ENCODE assay signal across 27 cellular contexts in the genomic region with DNA sequence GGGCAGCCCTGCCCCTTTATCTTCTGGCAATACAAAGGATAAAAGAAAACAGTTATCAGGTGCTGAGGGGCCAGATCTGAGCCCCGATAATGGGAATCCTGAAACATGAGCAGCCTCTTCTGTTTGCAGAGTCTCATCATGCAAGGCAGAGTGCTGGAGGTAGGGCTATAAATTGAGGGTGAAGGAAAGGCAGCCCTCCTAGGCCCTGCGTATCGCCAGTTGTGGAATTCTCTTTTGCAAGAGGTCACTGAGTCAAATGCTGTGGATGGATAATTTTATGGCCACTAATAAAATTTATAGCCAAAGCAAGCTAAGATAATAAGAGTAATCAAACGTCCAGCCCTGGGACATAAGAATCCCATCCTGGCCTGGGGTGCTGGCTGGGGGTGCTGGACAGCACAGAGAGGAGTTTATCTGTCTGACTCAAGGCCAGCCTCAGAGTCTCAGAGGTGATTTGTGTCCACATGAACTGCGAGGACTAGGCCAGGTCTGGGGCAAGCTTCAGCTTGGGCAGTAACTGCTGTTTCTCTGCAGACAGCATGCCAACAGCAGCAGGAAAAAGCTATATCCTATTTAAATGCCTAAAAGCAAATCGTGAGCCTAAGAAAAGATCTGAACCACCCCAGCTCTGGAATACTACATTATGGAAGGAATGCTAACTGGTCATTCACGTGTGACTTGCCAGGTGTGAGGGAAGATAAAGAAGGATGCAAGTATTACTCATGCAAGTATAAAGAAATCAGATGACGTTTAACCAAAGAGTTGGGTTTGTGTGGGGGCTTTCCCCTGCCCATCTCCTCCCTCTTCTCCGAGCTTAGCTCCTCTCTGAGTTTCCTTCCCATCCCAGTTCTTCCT.
DNase-seq lines count a peak whose midpoint lies in the region; ATAC-seq and TF ChIP-seq lines count a peak whose summit lies in the region.
"Had no signal": no experiment of that assay in that cellular context is flagged by ENCODE, and none has a peak within 500 bp of the region (broad histone marks: within the 10 kb centered on the region; RNA-seq: fewer than 3 reads in every experiment).

No MANE protein-coding gene starts in this region.

- TF ChIP-seq CTCF in cardiac muscle cell (IDR thresholded peaks at IDR 0.05; ENCODE audit: low read depth, low read length) (no peak), adrenal gland (IDR thresholded peaks at IDR 0.05) (no peak), nephron (IDR thresholded peaks at IDR 0.05; ENCODE audit: unreplicated experiment in 3 of 3) (no peak), thyroid gland (IDR thresholded peaks at IDR 0.05) (no peak)

- H3K9me3 ChIP-seq in cardiac muscle cell (ENCODE audit: low read depth): no peaks in the 10 kb centered on the region
- no peaks in the 10 kb centered on the region for H3K9me3 ChIP-seq in adrenal gland (replicated peaks in 1 of 3)
- H3K9me3 ChIP-seq in thyroid gland: no peaks in the 10 kb centered on the region
- H3K9me3 ChIP-seq: gastroesophageal sphincter, thoracic aorta, uterus had no signal

- peak overlapping the region; percentile 55 to 81 (median 67) for H3K27ac Mint-ChIP-seq in nephron
- H3K27ac Mint-ChIP-seq: activated naive CD8-positive, alpha-beta T cell treated with anti-CD3 and anti-CD28 coated beads, Interleukin-2, amount 10 ng/mL, durations not matched to agents 7 days and 5 days; CD4-positive, alpha-beta memory T cell; dendritic cell treated with granulocyte-macrophage colony-stimulating factor and Interleukin-4, amounts not matched to agents 40 ng/mL and 50 ng/mL, for 4 days; GM23338; immature natural killer cell; stimulated activated naive CD8-positive, alpha-beta T cell treated with anti-CD3 and anti-CD28 coated beads, Interleukin-15, Interleukin-2, amounts not matched to agents 100 ng/mL and 50 ng/mL, for 24 hours had no signal

- H3K4me1 Mint-ChIP-seq in nephron: peaks cover 65% of the 10 kb centered on the region
- H3K4me1 Mint-ChIP-seq: activated naive CD8-positive, alpha-beta T cell treated with anti-CD3 and anti-CD28 coated beads, Interleukin-2, amount 10 ng/mL, durations not matched to agents 7 days and 5 days; CD4-positive, alpha-beta memory T cell; central memory CD8-positive, alpha-beta T cell; immature natural killer cell had no signal

- TF ChIP-seq POLR2A in adrenal gland (IDR thresholded peaks at IDR 0.05) (no peak), thyroid gland (IDR thresholded peaks at IDR 0.05) (no peak)

- H3K4me3 ChIP-seq in cardiac muscle cell (no peak overlapping the region), adrenal gland (no peak overlapping the region), thyroid gland (replicated peaks in 1 of 3) (no peak overlapping the region)
- H3K4me3 ChIP-seq: gastroesophageal sphincter, GM23338, thoracic aorta, uterus had no signal

- H3K27me3 Mint-ChIP-seq in nephron (ENCODE audit: low read depth): peaks cover 5% of the 10 kb centered on the region

- ATAC-seq in Right ventricle myocardium superior (ENCODE audit: poor library complexity): no peak
- ATAC-seq: gastroesophageal sphincter, GM23338 had no signal

- H3K4me3 Mint-ChIP-seq in nephron: no peak overlapping the region
- H3K4me3 Mint-ChIP-seq: activated naive CD8-positive, alpha-beta T cell treated with anti-CD3 and anti-CD28 coated beads, Interleukin-2, amount 10 ng/mL, durations not matched to agents 7 days and 5 days; CD4-positive, alpha-beta memory T cell; central memory CD8-positive, alpha-beta T cell; dendritic cell treated with granulocyte-macrophage colony-stimulating factor and Interleukin-4, amounts not matched to agents 40 ng/mL and 50 ng/mL, for 4 days; GM23338; immature natural killer cell; stimulated activated naive CD8-positive, alpha-beta T cell treated with anti-CD3 and anti-CD28 coated beads, Interleukin-15, Interleukin-2, amounts not matched to agents 100 ng/mL and 50 ng/mL, for 24 hours had no signal

- no peaks in the 10 kb centered on the region for H3K36me3 ChIP-seq in cardiac muscle cell
- no peaks in the 10 kb centered on the region for H3K36me3 ChIP-seq in adrenal gland (replicated peaks in 1 of 2)
- no peaks in the 10 kb centered on the region for H3K36me3 ChIP-seq in thyroid gland
- H3K36me3 ChIP-seq: gastroesophageal sphincter, thoracic aorta, uterus had no signal

- 49 to 56% (median 54%) methylated on average over 9 of the region's 9 CpGs for WGBS in adrenal gland, 4 donors
- 80 to 81% methylated on average over 9 of the region's 9 CpGs for WGBS in thyroid gland, 2 donors

- H3K4me1 ChIP-seq in cardiac muscle cell (ENCODE audit: low read depth): peaks cover 37% of the 10 kb centered on the region
- peaks cover 4% of the 10 kb centered on the region in 2 donors for H3K4me1 ChIP-seq in adrenal gland (replicated peaks in 1 of 2)
- no peaks in the 10 kb centered on the region for H3K4me1 ChIP-seq in thyroid gland
- H3K4me1 ChIP-seq: gastroesophageal sphincter had no signal

- intact Hi-C loops in Right ventricle myocardium superior (cut with DNase I) (no loop called here), adrenal gland (cut with DNase I) (no loop called here), thyroid gland (cut with DNase I) (no loop called here)

- no peaks in the 10 kb centered on the region for H3K36me3 Mint-ChIP-seq in nephron (ENCODE audit: low read depth)
- H3K36me3 Mint-ChIP-seq: activated naive CD8-positive, alpha-beta T cell treated with anti-CD3 and anti-CD28 coated beads, Interleukin-2, amount 10 ng/mL, durations not matched to agents 7 days and 5 days; CD4-positive, alpha-beta memory T cell; immature natural killer cell had no signal

- no peaks in the 10 kb centered on the region for H3K9me3 Mint-ChIP-seq in nephron
- H3K9me3 Mint-ChIP-seq: activated naive CD8-positive, alpha-beta T cell treated with anti-CD3 and anti-CD28 coated beads, Interleukin-2, amount 10 ng/mL, durations not matched to agents 7 days and 5 days; central memory CD8-positive, alpha-beta T cell; dendritic cell treated with granulocyte-macrophage colony-stimulating factor and Interleukin-4, amounts not matched to agents 40 ng/mL and 50 ng/mL, for 4 days; GM23338; immature natural killer cell; stimulated activated naive CD8-positive, alpha-beta T cell treated with anti-CD3 and anti-CD28 coated beads, Interleukin-15, Interleukin-2, amounts not matched to agents 100 ng/mL and 50 ng/mL, for 24 hours had no signal

- DNase-seq in cardiac muscle cell (ENCODE audit: low read depth in 1 of 2, low spot score in 1 of 2): no peak
- DNase-seq in Right ventricle myocardium superior: no peak
- peak; percentile 33 to 76 (median 59) for DNase-seq in adrenal gland
- DNase-seq in GM19240 (ENCODE audit: insufficient read length, low spot score): no peak
- no peak for DNase-seq in thyroid gland
- DNase-seq in NCI-H446 (lab: John Stamatoyannopoulos, UW): no peak
- DNase-seq in C1 segment of cervical spinal cord (lab: John Stamatoyannopoulos, UW): no peak
- DNase-seq: 8988T; activated CD4-positive, alpha-beta T cell treated with anti-CD3 and anti-CD28 coated beads for 4 hours; activated effector memory CD4-positive, alpha-beta T cell treated with anti-CD3 and anti-CD28 coated beads, Interleukin-2, amount 50 U/mL, for 16 hours; activated naive CD8-positive, alpha-beta T cell treated with anti-CD3 and anti-CD28 coated beads, Interleukin-2, amount 10 ng/mL, durations not matched to agents 7 days and 5 days; CD4-positive, alpha-beta memory T cell; DMS 273 treated with DMSO at 0.1 percent for 48 hours; hypothalamus; immature natural killer cell; NCI-H1436; posterior cingulate gyrus; RPMI8226; T-helper 1 cell had no signal

- H3K27me3 ChIP-seq in cardiac muscle cell (no peaks in the 10 kb centered on the region), adrenal gland (no peaks in the 10 kb centered on the region), thyroid gland (no peaks in the 10 kb centered on the region)
- H3K27me3 ChIP-seq: gastroesophageal sphincter, uterus had no signal

- H3K27ac ChIP-seq in cardiac muscle cell (peak overlapping the region; percentile 76), adrenal gland (no peak overlapping the region), thyroid gland (no peak overlapping the region)
- H3K27ac ChIP-seq: gastroesophageal sphincter, thoracic aorta, uterus had no signal

Comparison
In these comparisons a context has a peak if more than half of its experiments do, and no peak if none do; other contexts are left out.
1. DNase-seq: peak in adrenal gland (7 of 7); none in cardiac muscle cell (0 of 2), Right ventricle myocardium superior (single experiment), GM19240 (single experiment), thyroid gland (0 of 2), NCI-H446 (0 of 2) and C1 segment of cervical spinal cord (0 of 14).